ENCODE assay signal across 18 cellular contexts in genomic region chr11:1411301-1411700, GRCh38. TPM values are rescaled to one million over a fixed set of nuclear protein-coding genes. Genes with fewer than 3 reads are reported as not detected.
DNase-seq lines count a peak whose midpoint lies in the region; ATAC-seq and TF ChIP-seq lines count a peak whose summit lies in the region.
"Had no signal": no experiment of that assay in that cellular context is flagged by ENCODE, and none has a peak within 500 bp of the region (broad histone marks: within the 10 kb centered on the region; RNA-seq: fewer than 3 reads in every experiment).

No MANE protein-coding gene starts in this region.

- DNase-seq in DMS79 treated with DMSO at 0.1 percent for 48 hours (lab: John Stamatoyannopoulos, UW) (peak; percentile 22), RWPE2 (ENCODE audit: low spot score) (no peak), hepatocyte (ENCODE audit: low spot score) (no peak), HuH-7.5 (ENCODE audit: low spot score) (no peak)
- DNase-seq: ACHN; AML-193; CD4-positive, CD25-positive, alpha-beta regulatory T cell; DND-41; GM23248; HCEC 1CT; NCI-H1105; NCI-H187 treated with DMSO at 0.1 percent for 48 hours; NCI-H510A; SHP77 had no signal

- no peak overlapping the region for H3K4me2 ChIP-seq in hepatocyte

- H3K36me3 ChIP-seq in RWPE2 (ENCODE audit: low read depth): no peaks in the 10 kb centered on the region
- no peaks in the 10 kb centered on the region for H3K36me3 ChIP-seq in hepatocyte (replicated peaks; ENCODE audit: insufficient read depth, low read depth)

- ATAC-seq in RWPE2 (ENCODE audit: low read depth): 0 out of 3 replicates have a peak, but pooled peaks have one; percentile 24
- ATAC-seq in GM19463 (IDR thresholded peaks at IDR 0.05; ENCODE audit: unreplicated experiment): no peak
- no peak for ATAC-seq in GM21367 (IDR thresholded peaks at IDR 0.05; ENCODE audit: unreplicated experiment)

- H2AFZ ChIP-seq in hepatocyte: no peak overlapping the region
- H2AFZ ChIP-seq: GM23248 had no signal

- no peaks in the 10 kb centered on the region for H3K4me1 ChIP-seq in RWPE2 (ENCODE audit: insufficient read depth, poor library complexity, severe bottlenecking)
- H3K4me1 ChIP-seq in hepatocyte (ENCODE audit: insufficient read depth): no peaks in the 10 kb centered on the region

- H3K27ac ChIP-seq in RWPE2 (ENCODE audit: poor library complexity, severe bottlenecking) (no peak overlapping the region), hepatocyte (peak overlapping the region; percentile 57), temporal lobe (ENCODE audit: low read depth, low read length) (peak overlapping the region; percentile 65)
- H3K27ac ChIP-seq: GM23248, HL-60 had no signal

- WGBS in hepatocyte (ENCODE audit: low lambda C conversion rate, missing lambda C conversion rate): 91% methylated on average over 9 of the region's 13 CpGs

- H3K4me3 ChIP-seq in RWPE2 (ENCODE audit: severe bottlenecking) (no peak overlapping the region), hepatocyte (no peak overlapping the region)
- H3K4me3 ChIP-seq: GM23248 had no signal

- no peaks in the 10 kb centered on the region for H3K27me3 ChIP-seq in RWPE2 (ENCODE audit: insufficient read depth, poor library complexity, severe bottlenecking)
- H3K27me3 ChIP-seq in hepatocyte: no peaks in the 10 kb centered on the region

- peaks cover 3% of the 10 kb centered on the region for H3K9me3 ChIP-seq in RWPE2 (ENCODE audit: severe bottlenecking)
- peaks cover under 1% of the 10 kb centered on the region for H3K9me3 ChIP-seq in hepatocyte (ENCODE audit: low read depth)

- no peak for TF ChIP-seq CTCF in RWPE2 (IDR thresholded peaks at IDR 0.05; ENCODE audit: poor library complexity, severe bottlenecking)
- TF ChIP-seq CTCF in hepatocyte (IDR thresholded peaks at IDR 0.05; ENCODE audit: poor library complexity): no peak

- H3K79me2 ChIP-seq in hepatocyte: no peaks in the 10 kb centered on the region

- no peaks in the 10 kb centered on the region for H3K9me2 ChIP-seq in hepatocyte (replicated peaks; ENCODE audit: insufficient read depth)

- no peaks in the 10 kb centered on the region for H4K20me1 ChIP-seq in hepatocyte (ENCODE audit: insufficient read depth, poor library complexity, severe bottlenecking)

RNA-seq across cellular contexts. Expression of gene BRSK2, which starts 21.6 kb away (rescaled TPM):
- total RNA-seq in hepatocyte: 4.7 and 6.8 TPM in 2 replicates
- 13.6 and 15.1 TPM in 2 replicates for polyA plus RNA-seq in hepatocyte
- 31.7 TPM for total RNA-seq in temporal lobe
- polyA plus RNA-seq: GM23248 had no signal
